Comparison of ENCODE assay signal across 1 cellular context in genomic region chr2:45008296-45009129, GRCh38.
TF ChIP-seq lines count a peak whose summit lies in the region.

No MANE protein-coding gene starts in this region.

TF ChIP-seq in SK-N-SH treated with all-trans-retinoic acid at 6 μM for 48 hours, 23 proteins besides CTCF, POLR2A, EP300 and RAD21 (continued from another document):
- TF ChIP-seq ARNTL (CRISPR knock-in tag; IDR thresholded peaks at IDR 0.05; ENCODE audit: borderline replicate concordance, low read depth) = no peak
- no peak for TF ChIP-seq CSDC2 (CRISPR knock-in tag; IDR thresholded peaks at IDR 0.05)
- no peak for TF ChIP-seq CSRNP3 (CRISPR knock-in tag; IDR thresholded peaks at IDR 0.05)
- TF ChIP-seq ZNF565 (CRISPR knock-in tag; conservative IDR thresholded peaks at IDR 0.05; ENCODE audit: low read depth) = no peak
- no peak for TF ChIP-seq TCF4 (CRISPR knock-in tag; IDR thresholded peaks at IDR 0.05; ENCODE audit: borderline replicate concordance)
- TF ChIP-seq RARB (CRISPR knock-in tag; IDR thresholded peaks at IDR 0.05) = no peak
- no peak for TF ChIP-seq TSHZ2 (CRISPR knock-in tag; IDR thresholded peaks at IDR 0.05)
- no peak for TF ChIP-seq ZFP3 (CRISPR knock-in tag; IDR thresholded peaks at IDR 0.05)
- TF ChIP-seq ESRRG (CRISPR knock-in tag; IDR thresholded peaks at IDR 0.05) = no peak
- TF ChIP-seq ZNF70 (CRISPR knock-in tag; IDR thresholded peaks at IDR 0.05) = no peak
